8 cellular contexts compared by ENCODE assay signal in genomic region chr15:49155110-49155833, GRCh38. TPM values are rescaled to one million over a fixed set of nuclear protein-coding genes. Genes with fewer than 3 reads are reported as not detected.
DNase-seq lines count a peak whose midpoint lies in the region; TF ChIP-seq lines count a peak whose summit lies in the region.

TSS of gene COPS2 (minus strand) at chr15:49155599. CDS start at chr15:49155578, 21 bp downstream.

- intact Hi-C loops in stomach (cut with DNase I; ENCODE audit: low total_unique reads) = no loop called here

- H3K36me3 ChIP-seq in ES-I3 (ENCODE audit: insufficient read depth, low read length) (no peaks in the 10 kb centered on the region), HAP-1 (replicated peaks) (no peaks in the 10 kb centered on the region), MM.1S (replicated peaks; ENCODE audit: insufficient read depth, low read length) (no peaks in the 10 kb centered on the region), neural cell (ENCODE audit: insufficient read depth, low read length) (no peaks in the 10 kb centered on the region), stomach (no peaks in the 10 kb centered on the region)

- H2AFZ ChIP-seq in MM.1S (ENCODE audit: low read length) = peak within 1 kb of the TSS; percentile 68
- peak within 1 kb of the TSS; percentile 66 for H2AFZ ChIP-seq in neural cell (ENCODE audit: low read depth, low read length)

- peaks cover 79% of the 10 kb centered on the region for H3K79me2 ChIP-seq in MM.1S (ENCODE audit: low read length)
- peaks cover 60% of the 10 kb centered on the region for H3K79me2 ChIP-seq in neural cell (replicated peaks; ENCODE audit: insufficient read depth, low read length)

- no peak for TF ChIP-seq POLR2A in stomach (IDR thresholded peaks at IDR 0.05)

- H3K27me3 ChIP-seq in HAP-1 (ENCODE audit: low read depth) (no peaks in the 10 kb centered on the region), MM.1S (replicated peaks; ENCODE audit: insufficient read depth, low read length) (no peaks in the 10 kb centered on the region), neural cell (ENCODE audit: insufficient read depth, low read depth, low read length) (no peaks in the 10 kb centered on the region), stomach (no peaks in the 10 kb centered on the region)

- TF ChIP-seq EP300 in neural cell (conservative IDR thresholded peaks at IDR 0.05; ENCODE audit: poor library complexity, severe bottlenecking) (peak; percentile 81), stomach (IDR thresholded peaks at IDR 0.05) (no peak)

- peak; percentile 29 for TF ChIP-seq RAD21 in neural cell (conservative IDR thresholded peaks at IDR 0.05)

- H3K27ac ChIP-seq in MM.1S (ENCODE audit: low read length) = peak within 1 kb of the TSS; percentile 66
- peak within 1 kb of the TSS; percentile 93 for H3K27ac ChIP-seq in neural cell (ENCODE audit: low read length)
- H3K27ac ChIP-seq in stomach = peak within 1 kb of the TSS; percentile 75 to 97 (median 89)

- H3K9me3 ChIP-seq in ES-I3 (ENCODE audit: control insufficient read depth, insufficient read depth, low read length) (no peaks in the 10 kb centered on the region), HAP-1 (no peaks in the 10 kb centered on the region), MM.1S (replicated peaks; ENCODE audit: insufficient read depth, low read length) (no peaks in the 10 kb centered on the region), neural cell (ENCODE audit: low read length) (no peaks in the 10 kb centered on the region), stomach (no peaks in the 10 kb centered on the region)

- H3K4me3 ChIP-seq in HAP-1 = peak within 1 kb of the TSS; percentile 83
- H3K4me3 ChIP-seq in MM.1S (ENCODE audit: low read length) = peak within 1 kb of the TSS; percentile 80
- peak within 1 kb of the TSS; percentile 98 for H3K4me3 ChIP-seq in fibroblast of villous mesenchyme (ENCODE audit: low read depth, low read length)
- H3K4me3 ChIP-seq in neural cell (ENCODE audit: low read length) = peak within 1 kb of the TSS; percentile 75
- peak within 1 kb of the TSS; percentile 78 to 99 (median 90) for H3K4me3 ChIP-seq in stomach

- peaks cover 11% of the 10 kb centered on the region; the same call in 1 of the 2 replicates for H4K20me1 ChIP-seq in MM.1S (ENCODE audit: insufficient read depth, low read length)
- no peaks in the 10 kb centered on the region for H4K20me1 ChIP-seq in neural cell (ENCODE audit: insufficient read depth)

- H3K9me2 ChIP-seq in MM.1S (replicated peaks; ENCODE audit: insufficient read depth, low read length) = no peaks in the 10 kb centered on the region
- H3K9me2 ChIP-seq in neural cell (ENCODE audit: insufficient read depth, low read length) = no peaks in the 10 kb centered on the region

- H3K4me2 ChIP-seq in MM.1S (ENCODE audit: low read depth, low read length) (peak within 1 kb of the TSS; percentile 85), neural cell (ENCODE audit: low read length) (peak within 1 kb of the TSS; percentile 76)

- H3K9ac ChIP-seq in ES-I3 (ENCODE audit: low read depth, low read length) (peak within 1 kb of the TSS; percentile 83), MM.1S (ENCODE audit: low read length) (peak within 1 kb of the TSS; percentile 96), neural cell (ENCODE audit: low read length) (peak within 1 kb of the TSS; percentile 96)

- in situ Hi-C loops in HAP-1 (cut with MboI; ENCODE audit: low sequenced_read_pairs) = no loop called here

- 0 to 1% (median 0%) methylated on average over 36 to 46 of the region's 46 CpGs for WGBS in stomach, 5 donors

- peaks cover 4% of the 10 kb centered on the region; the same call in 1 of the 2 replicates for H3K4me1 ChIP-seq in ES-I3 (ENCODE audit: insufficient read depth, low read length)
- peaks cover 13% of the 10 kb centered on the region; the same call in 1 of the 2 replicates for H3K4me1 ChIP-seq in HAP-1
- H3K4me1 ChIP-seq in MM.1S (ENCODE audit: low read length) = peaks cover 9% of the 10 kb centered on the region; the same call in 1 of the 2 replicates
- peaks cover 8 to 64% (median 43%) of the 10 kb centered on the region in 4 donors for H3K4me1 ChIP-seq in stomach

- DNase-seq in HAP-1 (ENCODE audit: low spot score in 2 of 2) (peak; percentile 94 to 99), MM.1S (peak; percentile 98), SIG-M5 treated with dmso at 0.1 percent for 504 hours (lab: John Stamatoyannopoulos, UW; ENCODE audit: unreplicated experiment) (peak; percentile 95), activated gamma-delta T cell treated with Interleukin-2 at 50 U/mL for 16 hours (peak; percentile 92), fibroblast of villous mesenchyme (ENCODE audit: low read depth) (peak; percentile 100), stomach (peak; percentile 93)

- H3F3A ChIP-seq in MM.1S (ENCODE audit: insufficient read depth, low read length) (peaks cover 9% of the 10 kb centered on the region), neural cell (ENCODE audit: insufficient read depth, low read length, poor library complexity, severe bottlenecking) (no peaks in the 10 kb centered on the region)

- TF ChIP-seq CTCF in MM.1S (IDR thresholded peaks at IDR 0.05; ENCODE audit: low read length) (no peak), fibroblast of villous mesenchyme (IDR thresholded peaks at IDR 0.05; ENCODE audit: insufficient read depth, low read depth, low read length) (no peak), neural cell (IDR thresholded peaks at IDR 0.05; ENCODE audit: poor library complexity, severe bottlenecking) (peak; percentile 32), stomach (IDR thresholded peaks at IDR 0.05) (peak in 1 of 7 experiments; percentile 25)

TF ChIP-seq in neural cell, 6 proteins besides CTCF, POLR2A, EP300 and RAD21:
- TF ChIP-seq POLR2AphosphoS5 (IDR thresholded peaks at IDR 0.05) (peak; percentile 98), MXI1 (conservative IDR thresholded peaks at IDR 0.05; ENCODE audit: poor library complexity, severe bottlenecking) (peak; percentile 87), SMC3 (conservative IDR thresholded peaks at IDR 0.05; ENCODE audit: poor library complexity) (no peak), TAF1 (IDR thresholded peaks at IDR 0.05; ENCODE audit: low read depth) (peak; percentile 88)

RNA-seq across cellular contexts. Expression of gene COPS2, which starts in this region (rescaled TPM):
- 63.1 and 85.9 TPM in 2 replicates for total RNA-seq in fibroblast of villous mesenchyme
- polyA plus RNA-seq in neural cell = 76.2 and 88.8 TPM in 2 replicates
- 125 and 148 TPM in 2 replicates for polyA minus RNA-seq in neural cell
- total RNA-seq in stomach = 100 to 1,000 TPM in 2 of 5 donors, 10 to 100 TPM in 2, 1 to 10 TPM in 1; 4.3 to 134 (median 64.8) TPM
- 10 to 100 TPM; 39.1 to 68.1 (median 40.3) TPM for polyA plus RNA-seq in stomach

Comparison
In these comparisons a context has a peak if more than half of its experiments do, and no peak if none do; other contexts are left out.
1. Peak in every context shown above with its lines: DNase-seq, H3K4me3 ChIP-seq and H3K27ac ChIP-seq.